Comparison of ENCODE assay signal across 9 cellular contexts in the genomic region with DNA sequence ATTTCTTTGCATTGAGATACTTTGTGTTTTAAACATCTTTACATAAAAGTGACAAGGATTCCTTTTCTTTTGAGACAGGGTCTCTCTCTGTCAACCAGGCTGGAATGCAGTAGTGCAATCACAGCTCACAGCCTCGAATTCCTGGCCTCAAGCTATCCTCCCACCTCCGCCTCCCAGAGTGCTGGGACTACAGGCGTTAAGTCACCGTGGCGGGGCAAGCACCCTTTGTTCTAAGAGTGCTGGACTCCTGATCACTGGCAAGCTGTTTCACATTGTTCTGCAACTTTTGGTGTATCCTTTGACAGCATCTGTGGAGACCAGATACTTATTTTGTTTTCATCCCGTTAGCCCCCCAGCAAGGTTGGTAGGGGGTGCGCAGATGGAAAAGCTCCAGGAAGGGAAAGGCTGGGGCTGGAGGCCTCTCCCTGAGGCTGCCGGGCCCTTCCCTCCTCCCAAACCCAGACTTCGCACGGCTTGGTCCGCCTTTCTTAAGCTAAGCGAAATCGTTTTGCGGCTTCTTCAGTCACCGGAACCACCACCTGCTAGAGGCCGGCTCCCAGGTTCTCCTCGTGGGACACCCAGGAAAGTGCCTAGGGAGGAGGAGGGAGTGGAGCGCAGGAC. TPM values are rescaled to one million over a fixed set of nuclear protein-coding genes. Genes with fewer than 3 reads are reported as not detected.
DNase-seq lines count a peak whose midpoint lies in the region; ATAC-seq and TF ChIP-seq lines count a peak whose summit lies in the region.
"Had no signal": no experiment of that assay in that cellular context is flagged by ENCODE, and none has a peak within 500 bp of the region (broad histone marks: within the 10 kb centered on the region; RNA-seq: fewer than 3 reads in every experiment).

No MANE protein-coding gene starts in this region.

- H3K4me3 Mint-ChIP-seq in activated CD4-positive, alpha-beta memory T cell treated with anti-CD3 and anti-CD28 coated beads, Interleukin-2, amount 10 ng/mL, durations not matched to agents 7 days and 5 days = peak overlapping the region; percentile 65

- peaks cover 20% of the 10 kb centered on the region for H3K4me1 Mint-ChIP-seq in activated CD4-positive, alpha-beta memory T cell treated with anti-CD3 and anti-CD28 coated beads, Interleukin-2, amount 10 ng/mL, durations not matched to agents 7 days and 5 days

- DNase-seq in GM10266 (ENCODE audit: extremely low spot score) = peak; percentile 38
- no peak for DNase-seq in activated CD4-positive, alpha-beta memory T cell treated with anti-CD3 and anti-CD28 coated beads, Interleukin-2, amount 10 ng/mL, durations not matched to agents 7 days and 5 days
- DNase-seq in right atrium auricular region (ENCODE audit: low spot score) = no peak
- DNase-seq in WERI-Rb-1 = no peak
- no peak for DNase-seq in NCI-H1105 (lab: John Stamatoyannopoulos, UW)
- DNase-seq in middle frontal gyrus (ENCODE audit: extremely low spot score, low spot score) = no peak
- DNase-seq: NCI-H2081 treated with DMSO at 0.1 percent for 48 hours had no signal

- H3K4me3 ChIP-seq in right atrium auricular region = peak overlapping the region; percentile 50 to 69
- H3K4me3 ChIP-seq in rectal smooth muscle tissue (ENCODE audit: low read length) = peak overlapping the region; percentile 46
- H3K4me3 ChIP-seq in WERI-Rb-1 (ENCODE audit: low read depth, low read length) = no peak overlapping the region

- peak overlapping the region; percentile 36 for H3K9ac ChIP-seq in rectal smooth muscle tissue (ENCODE audit: low read length)

- H3K36me3 Mint-ChIP-seq in activated CD4-positive, alpha-beta memory T cell treated with anti-CD3 and anti-CD28 coated beads, Interleukin-2, amount 10 ng/mL, durations not matched to agents 7 days and 5 days (ENCODE audit: low read depth) = no peaks in the 10 kb centered on the region

- no peaks in the 10 kb centered on the region for H3K27me3 ChIP-seq in right atrium auricular region
- H3K27me3 ChIP-seq in rectal smooth muscle tissue (ENCODE audit: control insufficient read depth, insufficient read depth, low read length) = peaks cover 21% of the 10 kb centered on the region
- H3K27me3 ChIP-seq in WERI-Rb-1 (ENCODE audit: insufficient read depth, low read depth, severe bottlenecking) = no peaks in the 10 kb centered on the region

- H3K36me3 ChIP-seq in right atrium auricular region (no peaks in the 10 kb centered on the region), rectal smooth muscle tissue (ENCODE audit: control insufficient read depth, insufficient read depth, low read length) (no peaks in the 10 kb centered on the region), WERI-Rb-1 (no peaks in the 10 kb centered on the region)

- ATAC-seq in HG03139 (IDR thresholded peaks at IDR 0.05; ENCODE audit: unreplicated experiment) = no peak

- no peak overlapping the region for H3K27ac Mint-ChIP-seq in activated CD4-positive, alpha-beta memory T cell treated with anti-CD3 and anti-CD28 coated beads, Interleukin-2, amount 10 ng/mL, durations not matched to agents 7 days and 5 days

- H3K4me1 ChIP-seq in right atrium auricular region (peaks cover 0 to 16% of the 10 kb centered on the region in 2 donors), rectal smooth muscle tissue (ENCODE audit: control insufficient read depth, insufficient read depth, low read length) (no peaks in the 10 kb centered on the region)

- TF ChIP-seq CTCF in GM10266 (IDR thresholded peaks at IDR 0.05; ENCODE audit: control insufficient read depth, insufficient read depth, low read depth, missing control alignments) = no peak
- TF ChIP-seq CTCF in right atrium auricular region (IDR thresholded peaks at IDR 0.05) = no peak
- no peak for TF ChIP-seq CTCF in WERI-Rb-1 (IDR thresholded peaks at IDR 0.05; ENCODE audit: low read depth, low read length)

- peaks cover 52% of the 10 kb centered on the region for H3K27me3 Mint-ChIP-seq in activated CD4-positive, alpha-beta memory T cell treated with anti-CD3 and anti-CD28 coated beads, Interleukin-2, amount 10 ng/mL, durations not matched to agents 7 days and 5 days

- H3K27ac ChIP-seq in right atrium auricular region = peak overlapping the region in 1 of 2 donors; percentile 62
- H3K27ac ChIP-seq in rectal smooth muscle tissue (ENCODE audit: low read depth, low read length) = no peak overlapping the region
- H3K27ac ChIP-seq in WERI-Rb-1 = no peak overlapping the region

- POLR2A ChIA-PET in activated CD4-positive, alpha-beta memory T cell treated with anti-CD3 and anti-CD28 coated beads, Interleukin-2, amount 10 ng/mL, durations not matched to agents 7 days and 5 days (lab: Charles Lee) = interaction anchor here (0.7 to 1.4 kb wide), 6 partner anchors 8 to 48 kb away, joined by 3 to 4 read pairs (median 4); no protein-coding TSS in a partner anchor

- no peaks in the 10 kb centered on the region for H3K9me3 Mint-ChIP-seq in activated CD4-positive, alpha-beta memory T cell treated with anti-CD3 and anti-CD28 coated beads, Interleukin-2, amount 10 ng/mL, durations not matched to agents 7 days and 5 days

- H3K9me3 ChIP-seq in right atrium auricular region (no peaks in the 10 kb centered on the region), WERI-Rb-1 (ENCODE audit: severe bottlenecking) (peaks cover 10% of the 10 kb centered on the region)

- CTCF ChIA-PET in activated CD4-positive, alpha-beta memory T cell treated with anti-CD3 and anti-CD28 coated beads, Interleukin-2, amount 10 ng/mL, durations not matched to agents 7 days and 5 days (lab: Charles Lee) = interaction anchor here (0.6 to 3.0 kb wide), 6 partner anchors 14 to 129 kb away, joined by 3 to 21 read pairs (median 6); no protein-coding TSS in a partner anchor

RNA-seq across cellular contexts. Expression of gene ST6GALNAC2, which starts 1.1 kb away (rescaled TPM):
- total RNA-seq in activated CD4-positive, alpha-beta memory T cell treated with anti-CD3 and anti-CD28 coated beads, Interleukin-2, amount 10 ng/mL, durations not matched to agents 7 days and 5 days = under 1 TPM; 0.25 to 0.65 TPM
- total RNA-seq in right atrium auricular region = 1 to 10 TPM; 4.5 to 6.4 TPM

RNA-seq across cellular contexts. Expression of gene PRCD, which starts 44.7 kb away (rescaled TPM):
- not detected for total RNA-seq in activated CD4-positive, alpha-beta memory T cell treated with anti-CD3 and anti-CD28 coated beads, Interleukin-2, amount 10 ng/mL, durations not matched to agents 7 days and 5 days
- total RNA-seq in right atrium auricular region = 1 to 10 TPM; 2.1 to 3.5 TPM

RNA-seq across cellular contexts. Expression of gene CYGB, which starts 47.0 kb away (rescaled TPM):
- total RNA-seq in activated CD4-positive, alpha-beta memory T cell treated with anti-CD3 and anti-CD28 coated beads, Interleukin-2, amount 10 ng/mL, durations not matched to agents 7 days and 5 days = not detected
- total RNA-seq in right atrium auricular region = 10 to 100 TPM; 23.0 to 48.7 TPM

RNA-seq across cellular contexts. Expression of gene ST6GALNAC1, which starts 59.0 kb away (rescaled TPM):
- 1 to 10 TPM; 3.1 to 4.0 TPM for total RNA-seq in activated CD4-positive, alpha-beta memory T cell treated with anti-CD3 and anti-CD28 coated beads, Interleukin-2, amount 10 ng/mL, durations not matched to agents 7 days and 5 days
- total RNA-seq in right atrium auricular region = 1 to 10 TPM; 2.4 to 7.1 TPM

Comparison
In these comparisons a context has a peak if more than half of its experiments do, and no peak if none do; other contexts are left out.
1. RNA of gene CYGB, which starts 47.0 kb away (total RNA-seq): 23.0 to 48.7 TPM in right atrium auricular region; not detected in activated CD4-positive, alpha-beta memory T cell treated with anti-CD3 and anti-CD28 coated beads, Interleukin-2, amount 10 ng/mL, durations not matched to agents 7 days and 5 days; every median in the first group is over 10 times any median in the second.